Comparison of ENCODE assay signal across 18 cellular contexts in genomic region chr11:36240746-36241295, GRCh38. TPM values are rescaled to one million over a fixed set of nuclear protein-coding genes. Genes with fewer than 3 reads are reported as not detected.
A peak's percentile ranks its signal among the peaks of the same experiment; 100 is the strongest.
DNase-seq lines count a peak whose midpoint lies in the region; ATAC-seq and TF ChIP-seq lines count a peak whose summit lies in the region.
"Had no signal": no experiment of that assay in that cellular context is flagged by ENCODE, and none has a peak within 500 bp of the region (broad histone marks: within the 10 kb centered on the region; RNA-seq: fewer than 3 reads in every experiment).

No MANE protein-coding gene starts in this region.

- TF ChIP-seq POLR2A in body of pancreas (IDR thresholded peaks at IDR 0.05) = no peak

- 98 to 99% methylated on average over 5 of the region's 5 CpGs for WGBS in GM23248 (ENCODE audit: low coverage in 1 of 2, low lambda C conversion rate in 2 of 2, missing lambda C conversion rate in 2 of 2), 2 experiments
- 94 to 97% methylated on average over 5 of the region's 5 CpGs for WGBS in body of pancreas, 2 donors

- H3K9me3 ChIP-seq in A673 (ENCODE audit: low read depth, low read length, poor library complexity, severe bottlenecking) = no peaks in the 10 kb centered on the region
- H3K9me3 ChIP-seq in GM23248 (ENCODE audit: low read depth) = no peaks in the 10 kb centered on the region
- H3K9me3 ChIP-seq in body of pancreas = no peaks in the 10 kb centered on the region
- H3K9me3 ChIP-seq: BE2C, HAP-1 had no signal

- no peaks in the 10 kb centered on the region for H3K27me3 ChIP-seq in A673 (replicated peaks; ENCODE audit: insufficient read depth, low read depth, low read length, poor library complexity)
- peaks cover 77% of the 10 kb centered on the region for H3K27me3 ChIP-seq in GM23248 (replicated peaks; ENCODE audit: insufficient read depth)
- H3K27me3 ChIP-seq in body of pancreas = no peaks in the 10 kb centered on the region
- H3K27me3 ChIP-seq: BE2C had no signal

- H3K27ac ChIP-seq in A673 (ENCODE audit: low read depth, low read length, poor library complexity, severe bottlenecking) (no peak overlapping the region), GM23248 (no peak overlapping the region), body of pancreas (no peak overlapping the region)
- H3K27ac ChIP-seq: RWPE1 had no signal

- CTCF ChIA-PET in A673 (lab: Charles Lee) = interaction anchor here (1.3 kb wide), 1 partner anchor 419 kb away, joined by 3 read pairs; no protein-coding TSS in a partner anchor

- ATAC-seq in HG03354 (IDR thresholded peaks at IDR 0.05; ENCODE audit: poor library complexity, severe bottlenecking, unreplicated experiment) (no peak), body of pancreas (no peak)
- ATAC-seq: GM12878 had no signal

- H3K9ac ChIP-seq in GM23248 = no peak overlapping the region

- H3F3A ChIP-seq in GM23248 (ENCODE audit: insufficient read depth) = no peaks in the 10 kb centered on the region

- no peaks in the 10 kb centered on the region for H3K36me3 ChIP-seq in A673 (ENCODE audit: insufficient read depth, low read length, poor library complexity, severe bottlenecking)
- H3K36me3 ChIP-seq in GM23248 (ENCODE audit: low read depth) = no peaks in the 10 kb centered on the region
- no peaks in the 10 kb centered on the region for H3K36me3 ChIP-seq in body of pancreas (replicated peaks in 1 of 2; ENCODE audit: insufficient read depth in 1 of 2, low read depth in 2 of 2)
- H3K36me3 ChIP-seq: BE2C, HAP-1 had no signal

- intact Hi-C loops in A673 (cut with micrococcal nuclease; ENCODE audit: unreplicated experiment) (no loop called here), body of pancreas (cut with DNase I) (no loop called here)

- no peak overlapping the region for H2AFZ ChIP-seq in GM23248

- no TSS peak for BruUV-seq in A673 (replicated peaks; lab: Mats Ljungman, UMichigan)

- H3K4me2 ChIP-seq in GM23248 (ENCODE audit: unreplicated experiment) = no peak overlapping the region

- no peaks in the 10 kb centered on the region for H3K4me1 ChIP-seq in A673 (ENCODE audit: insufficient read depth, low read length, poor library complexity, severe bottlenecking)
- H3K4me1 ChIP-seq in GM23248 (ENCODE audit: insufficient read depth) = no peaks in the 10 kb centered on the region
- H3K4me1 ChIP-seq in body of pancreas = no peaks in the 10 kb centered on the region
- H3K4me1 ChIP-seq: BE2C, HAP-1 had no signal

- in situ Hi-C loops in GM23248 (cut with MboI) = no loop called here

- no peaks in the 10 kb centered on the region for H4K20me1 ChIP-seq in GM23248 (ENCODE audit: insufficient read depth)

- no peaks in the 10 kb centered on the region for H3K9me2 ChIP-seq in GM23248 (ENCODE audit: insufficient read depth)

- H3K79me2 ChIP-seq in GM23248 (ENCODE audit: insufficient read depth) = no peaks in the 10 kb centered on the region

- DNase-seq in A172 (ENCODE audit: low spot score) = peak; percentile 31
- peak; percentile 48 for DNase-seq in A673 (ENCODE audit: low spot score)
- DNase-seq in NCI-H2227 treated with DMSO at 0.1 percent for 48 hours (lab: John Stamatoyannopoulos, UW) = peak; percentile 82
- DNase-seq in cerebellum (ENCODE audit: low spot score) = peak; percentile 53
- DNase-seq in GM23248 = no peak
- no peak for DNase-seq in body of pancreas
- DNase-seq: BE2C; CD4-positive, alpha-beta T cell; DND-41; GDM1; NCI-H1105 treated with DMSO at 0.1 percent for 48 hours; NCI-H2107; NCI-H524 treated with DMSO at 0.1 percent for 48 hours; SW 1271 had no signal

- H3K4me3 ChIP-seq in A673 (ENCODE audit: low read depth, low read length, poor library complexity, severe bottlenecking) (no peak overlapping the region), GM23248 (no peak overlapping the region), body of pancreas (no peak overlapping the region)
- H3K4me3 ChIP-seq: GM12878, HAP-1 had no signal

- no peak for TF ChIP-seq CTCF in A673 (conservative IDR thresholded peaks at IDR 0.05; ENCODE audit: low read depth, low read length)
- TF ChIP-seq CTCF in body of pancreas (IDR thresholded peaks at IDR 0.05) = no peak

- POLR2A ChIA-PET in A673 (lab: Charles Lee; ENCODE audit: low non-redundant PET) = no interaction called here

RNA-seq across cellular contexts. Expression of gene COMMD9, which starts 48.4 kb away (rescaled TPM):
- total RNA-seq in A172 (2014; rRNA removed; shearing (Covaris generic)) = 121 TPM in 2 replicates
- total RNA-seq in A673 (2021) (147 and 154 TPM in 2 replicates), cerebellum (34.8 TPM), body of pancreas (10 to 100 TPM; 26.4 to 28.5 TPM)
- total RNA-seq in GM23248 (2014; rRNA removed; shearing (Covaris generic)) = 42.2 and 44.0 TPM in 2 replicates
- 85.3 and 92.7 TPM in 2 replicates for polyA plus RNA-seq in GM23248 (2016; fragmentation: Nextera tagmentation; extraction: Ambion mirVana)

RNA-seq across cellular contexts. Expression of gene PRR5L, which starts 55.3 kb away (rescaled TPM):
- total RNA-seq in A172 (2014; rRNA removed; shearing (Covaris generic)) = 2.5 and 5.3 TPM in 2 replicates
- total RNA-seq in A673 (2021) = 76.1 and 102 TPM in 2 replicates
- total RNA-seq in cerebellum = 12.9 TPM
- total RNA-seq in GM23248 (2014; rRNA removed; shearing (Covaris generic)) = 26.7 and 29.8 TPM in 2 replicates
- 6.9 and 9.0 TPM in 2 replicates for polyA plus RNA-seq in GM23248 (2016; fragmentation: Nextera tagmentation; extraction: Ambion mirVana)
- 1 to 10 TPM; 2.6 to 3.0 TPM for total RNA-seq in body of pancreas

Comparison
In these comparisons a context has a peak if more than half of its experiments do, and no peak if none do; other contexts are left out.
1. DNase-seq: peak in A172 (single experiment), A673 (single experiment), NCI-H2227 treated with DMSO at 0.1 percent for 48 hours (single experiment) and cerebellum (single experiment); none in GM23248 (single experiment) and body of pancreas (0 of 4).